Comparison of ENCODE assay signal across 8 cellular contexts in genomic region chr1:206555473-206555935, GRCh38. TPM values are rescaled to one million over a fixed set of nuclear protein-coding genes. Genes with fewer than 3 reads are reported as not detected.
DNase-seq lines count a peak whose midpoint lies in the region; ATAC-seq and TF ChIP-seq lines count a peak whose summit lies in the region.

No MANE protein-coding gene starts in this region.

- no peak for TF ChIP-seq POLR2A in spleen (IDR thresholded peaks at IDR 0.05)

- 45 to 61% (median 52%) methylated on average over 9 to 10 of the region's 10 CpGs for WGBS in spleen, 5 donors

- H3K27ac ChIP-seq in left ventricle myocardium inferior (replicated peaks) (peak overlapping the region; percentile 81), spleen (peak overlapping the region in 7 of 8 donors; percentile 54 to 100 (median 94)), left lung (no peak overlapping the region)

- no peak overlapping the region for H3K4me3 ChIP-seq in H7 (ENCODE audit: insufficient read depth, low read depth, low read length)
- H3K4me3 ChIP-seq in left ventricle myocardium inferior: no peak overlapping the region
- peak overlapping the region in 1 of 8 donors; percentile 75 for H3K4me3 ChIP-seq in spleen
- no peak overlapping the region for H3K4me3 ChIP-seq in left lung

- ATAC-seq in GM21447 (IDR thresholded peaks at IDR 0.05; ENCODE audit: unreplicated experiment) (no peak), left lung (no peak)

- H3K4me1 ChIP-seq in left ventricle myocardium inferior (peaks cover 73% of the 10 kb centered on the region), spleen (peaks cover 33 to 99% (median 68%) of the 10 kb centered on the region in 6 donors), left lung (peaks cover 25 to 68% of the 10 kb centered on the region in 2 donors)

- peak; percentile 54 for DNase-seq in H7
- DNase-seq in activated T-cell treated with anti-CD3 and anti-CD28 coated beads, Interleukin-2, amount 50 U/mL, for 1 hour: peak; percentile 58
- peak; percentile 63 for DNase-seq in left ventricle myocardium inferior
- DNase-seq in spleen: peak; percentile 83
- no peak for DNase-seq in SK-N-DZ (ENCODE audit: low spot score)
- no peak for DNase-seq in left lung
- DNase-seq in NCI-H345 (lab: John Stamatoyannopoulos, UW): no peak

- H3K36me3 ChIP-seq in H7 (replicated peaks; ENCODE audit: control insufficient read depth, insufficient read depth, low read length) (no peaks in the 10 kb centered on the region), left ventricle myocardium inferior (no peaks in the 10 kb centered on the region), spleen (peaks cover 0 to 8% (median 0%) of the 10 kb centered on the region in 6 donors), left lung (no peaks in the 10 kb centered on the region)

- TF ChIP-seq CTCF in left ventricle myocardium inferior (IDR thresholded peaks at IDR 0.05; ENCODE audit: borderline replicate concordance) (no peak), spleen (IDR thresholded peaks at IDR 0.05 in 8 of 11, conservative IDR thresholded peaks at IDR 0.05 in 3 of 11) (no peak), left lung (IDR thresholded peaks at IDR 0.05) (no peak)

- intact Hi-C loops in left ventricle myocardium inferior (cut with micrococcal nuclease) (no loop called here), spleen (cut with DNase I; ENCODE audit: low total_unique reads) (no loop called here), left lung (cut with DNase I) (no loop called here)

- H3K9me3 ChIP-seq in left ventricle myocardium inferior (replicated peaks) (no peaks in the 10 kb centered on the region), spleen (no peaks in the 10 kb centered on the region), left lung (no peaks in the 10 kb centered on the region)

- H3K27me3 ChIP-seq in H7 (ENCODE audit: control insufficient read depth, insufficient read depth, low read length): peaks cover 29% of the 10 kb centered on the region
- no peaks in the 10 kb centered on the region for H3K27me3 ChIP-seq in left ventricle myocardium inferior (ENCODE audit: low read depth)
- no peaks in the 10 kb centered on the region for H3K27me3 ChIP-seq in spleen (replicated peaks in 1 of 7)
- no peaks in the 10 kb centered on the region for H3K27me3 ChIP-seq in left lung

RNA-seq across cellular contexts. Expression of gene RASSF5, which starts 48.2 kb away (rescaled TPM):
- 0.24 and 0.70 TPM in 2 replicates for total RNA-seq in H7 (2014; rRNA removed; shearing (Covaris generic))
- total RNA-seq in left ventricle myocardium inferior (7.8 TPM), spleen (100 to 1,000 TPM; 121 to 168 (median 131) TPM), left lung (10 to 100 TPM; 26.5 to 40.9 TPM)
- polyA plus RNA-seq in spleen: 10 to 100 TPM; 32.2 to 39.5 (median 35.8) TPM
- polyA plus RNA-seq in SK-N-DZ (2014; cell fraction: cytosol; rRNA removed): 0.05 TPM in 1 of 2 replicates, not detected in the other
- not detected in 2 replicates for polyA plus RNA-seq in SK-N-DZ (2014; cell fraction: nucleus; rRNA removed)

RNA-seq across cellular contexts. Expression of gene EIF2D, which starts 56.8 kb away (rescaled TPM):
- 77.3 and 106 TPM in 2 replicates for total RNA-seq in H7 (2014; rRNA removed; shearing (Covaris generic))
- total RNA-seq in left ventricle myocardium inferior (29.2 TPM), spleen (10 to 100 TPM; 38.7 to 48.6 (median 43.0) TPM), left lung (10 to 100 TPM; 37.5 to 39.5 TPM)
- 10 to 100 TPM; 41.8 to 51.6 (median 50.0) TPM for polyA plus RNA-seq in spleen
- polyA plus RNA-seq in SK-N-DZ (2014; cell fraction: cytosol; rRNA removed): 31.7 and 32.1 TPM in 2 replicates
- polyA plus RNA-seq in SK-N-DZ (2014; cell fraction: nucleus; rRNA removed): 79.9 and 80.6 TPM in 2 replicates

Comparison
In these comparisons a context has a peak if more than half of its experiments do, and no peak if none do; other contexts are left out.
1. DNase-seq: peak in H7 (single experiment), activated T-cell treated with anti-CD3 and anti-CD28 coated beads, Interleukin-2, amount 50 U/mL, for 1 hour (single experiment), left ventricle myocardium inferior (single experiment) and spleen (single experiment); none in SK-N-DZ (single experiment), left lung (0 of 2) and NCI-H345 (single experiment).
2. H3K27ac ChIP-seq: peak in left ventricle myocardium inferior (single experiment) and spleen (7 of 8); none in left lung (0 of 2).